ENCODE assay signal across 14 cellular contexts in genomic region chr19:3536429-3537100, GRCh38. TPM values are rescaled to one million over a fixed set of nuclear protein-coding genes. Genes with fewer than 3 reads are reported as not detected.
DNase-seq lines count a peak whose midpoint lies in the region; ATAC-seq, FAIRE-seq and TF ChIP-seq lines count a peak whose summit lies in the region.
"Had no signal": no experiment of that assay in that cellular context is flagged by ENCODE, and none has a peak within 500 bp of the region (broad histone marks: within the 10 kb centered on the region; RNA-seq: fewer than 3 reads in every experiment).

No MANE protein-coding gene starts in this region.

- peaks cover 26% of the 10 kb centered on the region for H3K4me1 Mint-ChIP-seq in dendritic cell treated with granulocyte-macrophage colony-stimulating factor and Interleukin-4, amounts not matched to agents 40 ng/mL and 50 ng/mL, for 4 days (ENCODE audit: low read depth)
- peaks cover 12 to 16% of the 10 kb centered on the region in 2 donors for H3K4me1 Mint-ChIP-seq in stimulated activated naive B cell treated with anti-CD40 and anti-IgM and Interleukin-4, amounts not matched to agents 10 μg/mL and 1 μg/mL and 100 μg/mL, for 72 hours
- no peaks in the 10 kb centered on the region for H3K4me1 Mint-ChIP-seq in activated naive CD8-positive, alpha-beta T cell treated with anti-CD3 and anti-CD28 coated beads for 36 hours

- FAIRE-seq in kidney (lab: Jason Lieb, UNC) = no peak

- no peak overlapping the region for H3K27ac ChIP-seq in kidney (ENCODE audit: low read depth in 2 of 2, low read length in 2 of 2)
- H3K27ac ChIP-seq: neural progenitor cell, SJCRH30 had no signal

- H3K9me3 Mint-ChIP-seq in dendritic cell treated with granulocyte-macrophage colony-stimulating factor and Interleukin-4, amounts not matched to agents 40 ng/mL and 50 ng/mL, for 4 days = no peaks in the 10 kb centered on the region
- no peaks in the 10 kb centered on the region for H3K9me3 Mint-ChIP-seq in stimulated activated naive B cell treated with anti-CD40 and anti-IgM and Interleukin-4, amounts not matched to agents 10 μg/mL and 1 μg/mL and 100 μg/mL, for 72 hours
- no peaks in the 10 kb centered on the region for H3K9me3 Mint-ChIP-seq in activated naive CD8-positive, alpha-beta T cell treated with anti-CD3 and anti-CD28 coated beads for 36 hours
- H3K9me3 Mint-ChIP-seq: neural progenitor cell had no signal

- H3K4me3 ChIP-seq in kidney (ENCODE audit: low read length in 2 of 2) = no peak overlapping the region
- H3K4me3 ChIP-seq: neural progenitor cell, SJCRH30 had no signal

- H3K4me1 ChIP-seq in kidney (ENCODE audit: control insufficient read depth in 1 of 2, insufficient read depth in 1 of 2, low read depth in 1 of 2, low read length in 2 of 2) = no peaks in the 10 kb centered on the region
- H3K4me1 ChIP-seq: neural progenitor cell, SJCRH30 had no signal

- H3K27ac Mint-ChIP-seq in dendritic cell treated with granulocyte-macrophage colony-stimulating factor and Interleukin-4, amounts not matched to agents 40 ng/mL and 50 ng/mL, for 4 days = peak overlapping the region; percentile 80
- peak overlapping the region; percentile 83 for H3K27ac Mint-ChIP-seq in stimulated activated naive B cell treated with anti-CD40 and anti-IgM and Interleukin-4, amounts not matched to agents 10 μg/mL and 1 μg/mL and 100 μg/mL, for 72 hours
- H3K27ac Mint-ChIP-seq in activated naive CD8-positive, alpha-beta T cell treated with anti-CD3 and anti-CD28 coated beads for 36 hours = no peak overlapping the region
- H3K27ac Mint-ChIP-seq: neural progenitor cell had no signal

- peak; percentile 41 for DNase-seq in MV-4-11 (lab: John Stamatoyannopoulos, UW)
- DNase-seq in kidney = peak; percentile 74
- no peak for DNase-seq in stimulated activated naive B cell treated with anti-CD40 and anti-IgM and Interleukin-4, amounts not matched to agents 10 μg/mL and 1 μg/mL and 100 μg/mL, for 72 hours
- DNase-seq in activated naive CD8-positive, alpha-beta T cell treated with anti-CD3 and anti-CD28 coated beads for 36 hours = no peak
- no peak for DNase-seq in effector CD8-positive, alpha-beta T cell (lab: John Stamatoyannopoulos, UW)
- no peak for DNase-seq in GF-D8 (lab: John Stamatoyannopoulos, UW)
- DNase-seq: Calu3; NCI-H1105; NCI-H526; SJCRH30; stimulated activated naive CD4-positive, alpha-beta T cell had no signal

- ATAC-seq in stimulated activated naive B cell treated with anti-CD40 and anti-IgM and Interleukin-4, amounts not matched to agents 10 μg/mL and 1 μg/mL and 100 μg/mL, for 72 hours (replicated peaks) = peak in 1 of 2 donors; percentile 2

- H3K27me3 Mint-ChIP-seq in dendritic cell treated with granulocyte-macrophage colony-stimulating factor and Interleukin-4, amounts not matched to agents 40 ng/mL and 50 ng/mL, for 4 days = no peaks in the 10 kb centered on the region
- no peaks in the 10 kb centered on the region for H3K27me3 Mint-ChIP-seq in stimulated activated naive B cell treated with anti-CD40 and anti-IgM and Interleukin-4, amounts not matched to agents 10 μg/mL and 1 μg/mL and 100 μg/mL, for 72 hours
- no peaks in the 10 kb centered on the region for H3K27me3 Mint-ChIP-seq in activated naive CD8-positive, alpha-beta T cell treated with anti-CD3 and anti-CD28 coated beads for 36 hours

- H3K36me3 ChIP-seq in kidney (ENCODE audit: control insufficient read depth in 1 of 2, insufficient read depth in 2 of 2, low read length in 2 of 2) = peaks cover 6 to 10% of the 10 kb centered on the region in 2 donors
- H3K36me3 ChIP-seq: neural progenitor cell had no signal

- no peaks in the 10 kb centered on the region for H3K9me3 ChIP-seq in kidney (ENCODE audit: control insufficient read depth in 1 of 2, low read length in 2 of 2)
- H3K9me3 ChIP-seq: SJCRH30 had no signal

- intact Hi-C loops in dendritic cell treated with granulocyte-macrophage colony-stimulating factor and Interleukin-4, amounts not matched to agents 40 ng/mL and 50 ng/mL, for 4 days (cut with micrococcal nuclease) = no loop called here
- intact Hi-C loops in kidney (cut with DNase I) = no loop called here

- TF ChIP-seq CTCF in kidney (IDR thresholded peaks at IDR 0.05; ENCODE audit: borderline replicate concordance, extremely low read depth, insufficient read depth) = no peak

- H3K36me3 Mint-ChIP-seq in dendritic cell treated with granulocyte-macrophage colony-stimulating factor and Interleukin-4, amounts not matched to agents 40 ng/mL and 50 ng/mL, for 4 days (ENCODE audit: low read depth) = peaks cover 39% of the 10 kb centered on the region
- peaks cover 48 to 59% of the 10 kb centered on the region in 2 donors for H3K36me3 Mint-ChIP-seq in stimulated activated naive B cell treated with anti-CD40 and anti-IgM and Interleukin-4, amounts not matched to agents 10 μg/mL and 1 μg/mL and 100 μg/mL, for 72 hours
- peaks cover 12% of the 10 kb centered on the region for H3K36me3 Mint-ChIP-seq in activated naive CD8-positive, alpha-beta T cell treated with anti-CD3 and anti-CD28 coated beads for 36 hours

- H3K9ac ChIP-seq in kidney (ENCODE audit: low read length in 2 of 2) = no peak overlapping the region
- H3K9ac ChIP-seq: neural progenitor cell had no signal

- H3K4me3 Mint-ChIP-seq in dendritic cell treated with granulocyte-macrophage colony-stimulating factor and Interleukin-4, amounts not matched to agents 40 ng/mL and 50 ng/mL, for 4 days = no peak overlapping the region
- H3K4me3 Mint-ChIP-seq in stimulated activated naive B cell treated with anti-CD40 and anti-IgM and Interleukin-4, amounts not matched to agents 10 μg/mL and 1 μg/mL and 100 μg/mL, for 72 hours = no peak overlapping the region
- H3K4me3 Mint-ChIP-seq in activated naive CD8-positive, alpha-beta T cell treated with anti-CD3 and anti-CD28 coated beads for 36 hours = no peak overlapping the region

RNA-seq across cellular contexts. Expression of gene TEKTIP1, which starts 2.4 kb away (rescaled TPM):
- total RNA-seq in kidney = 9.2 TPM
- 1.2 TPM for polyA plus RNA-seq in kidney (ENCODE audit: insufficient read depth, low read depth, low replicate concordance)
- 1 to 10 TPM; 1.2 to 2.2 TPM for total RNA-seq in activated naive CD8-positive, alpha-beta T cell treated with anti-CD3 and anti-CD28 coated beads for 36 hours
- total RNA-seq: kidney epithelial cell, SJCRH30 had no signal

RNA-seq across cellular contexts. Expression of gene MFSD12, which starts 20.8 kb away (rescaled TPM):
- total RNA-seq in kidney = 124 TPM
- polyA plus RNA-seq in kidney (ENCODE audit: insufficient read depth, low read depth, low replicate concordance) = 113 TPM
- total RNA-seq in activated naive CD8-positive, alpha-beta T cell treated with anti-CD3 and anti-CD28 coated beads for 36 hours = 10 to 100 TPM; 73.2 to 76.1 TPM

RNA-seq across cellular contexts. Expression of gene FZR1, which starts 30.5 kb away (rescaled TPM):
- 48.0 TPM for total RNA-seq in kidney
- polyA plus RNA-seq in kidney (ENCODE audit: insufficient read depth, low read depth, low replicate concordance) = 28.4 TPM
- total RNA-seq in activated naive CD8-positive, alpha-beta T cell treated with anti-CD3 and anti-CD28 coated beads for 36 hours = 10 to 100 TPM; 32.6 to 39.6 TPM

RNA-seq across cellular contexts. Expression of gene DOHH, which starts 36.1 kb away (rescaled TPM):
- total RNA-seq in kidney = 12.2 TPM
- polyA plus RNA-seq in kidney (ENCODE audit: insufficient read depth, low read depth, low replicate concordance) = 20.2 TPM
- total RNA-seq in activated naive CD8-positive, alpha-beta T cell treated with anti-CD3 and anti-CD28 coated beads for 36 hours = 10 to 100 TPM; 17.2 to 18.3 TPM

RNA-seq across cellular contexts. Expression of gene HMG20B, which starts 36.2 kb away (rescaled TPM):
- 69.7 TPM for total RNA-seq in kidney
- 82.6 TPM for polyA plus RNA-seq in kidney (ENCODE audit: insufficient read depth, low read depth, low replicate concordance)
- total RNA-seq in activated naive CD8-positive, alpha-beta T cell treated with anti-CD3 and anti-CD28 coated beads for 36 hours = 10 to 100 TPM; 37.1 to 41.6 TPM

Comparison
In these comparisons a context has a peak if more than half of its experiments do, and no peak if none do; other contexts are left out.
1. DNase-seq: peak in MV-4-11 (single experiment) and kidney (single experiment); none in stimulated activated naive B cell treated with anti-CD40 and anti-IgM and Interleukin-4, amounts not matched to agents 10 μg/mL and 1 μg/mL and 100 μg/mL, for 72 hours (single experiment), activated naive CD8-positive, alpha-beta T cell treated with anti-CD3 and anti-CD28 coated beads for 36 hours (single experiment), effector CD8-positive, alpha-beta T cell (single experiment) and GF-D8 (single experiment).